In genomic region chr2:156436477-156437085, GRCh38 we compare ENCODE assay signal across 8 cellular contexts. TPM values are rescaled to one million over a fixed set of nuclear protein-coding genes. Genes with fewer than 3 reads are reported as not detected.
DNase-seq lines count a peak whose midpoint lies in the region; ATAC-seq and TF ChIP-seq lines count a peak whose summit lies in the region.

No MANE protein-coding gene starts in this region.

- H3K4me3 Mint-ChIP-seq in activated naive CD4-positive, alpha-beta T cell treated with anti-CD3 and anti-CD28 coated beads, Interleukin-2, amount 50 U/mL, for 24 hours, result peak overlapping the region; percentile 99

- no peaks in the 10 kb centered on the region for H3K36me3 ChIP-seq in left ventricle myocardium inferior

- H3K4me3 ChIP-seq in left ventricle myocardium inferior, result peak overlapping the region; percentile 86

- intact Hi-C loops in left ventricle myocardium inferior (cut with micrococcal nuclease), result no loop called here

- peak; percentile 20 for DNase-seq in NOMO-1 treated with DMSO at 0.1 percent for 48 hours (lab: John Stamatoyannopoulos, UW; ENCODE audit: unreplicated experiment)
- DNase-seq in NOMO-1 treated with dmso at 0.1 percent for 144 hours (lab: John Stamatoyannopoulos, UW; ENCODE audit: unreplicated experiment), result no peak
- DNase-seq in NCI-H1694 (lab: John Stamatoyannopoulos, UW), result peak; percentile 16
- no peak for DNase-seq in left ventricle myocardium inferior
- peak; percentile 28 for DNase-seq in putamen (ENCODE audit: low spot score)
- DNase-seq in retina, result no peak

- H3K36me3 Mint-ChIP-seq in activated naive CD4-positive, alpha-beta T cell treated with anti-CD3 and anti-CD28 coated beads, Interleukin-2, amount 50 U/mL, for 24 hours, result no peaks in the 10 kb centered on the region

- no peaks in the 10 kb centered on the region for H3K9me3 Mint-ChIP-seq in activated naive CD4-positive, alpha-beta T cell treated with anti-CD3 and anti-CD28 coated beads, Interleukin-2, amount 50 U/mL, for 24 hours

- no peak for TF ChIP-seq CTCF in left ventricle myocardium inferior (IDR thresholded peaks at IDR 0.05; ENCODE audit: borderline replicate concordance)

- no peaks in the 10 kb centered on the region for H3K27me3 ChIP-seq in left ventricle myocardium inferior (ENCODE audit: low read depth)

- peak overlapping the region; percentile 100 for H3K27ac ChIP-seq in left ventricle myocardium inferior (replicated peaks)

- H3K4me1 Mint-ChIP-seq in activated naive CD4-positive, alpha-beta T cell treated with anti-CD3 and anti-CD28 coated beads, Interleukin-2, amount 50 U/mL, for 24 hours, result peaks cover 38% of the 10 kb centered on the region

- ATAC-seq in HG02588 (IDR thresholded peaks at IDR 0.05; ENCODE audit: unreplicated experiment), result peak; percentile 53

- peaks cover 37% of the 10 kb centered on the region for H3K4me1 ChIP-seq in left ventricle myocardium inferior

- no peaks in the 10 kb centered on the region for H3K9me3 ChIP-seq in left ventricle myocardium inferior (replicated peaks)

- H3K27me3 Mint-ChIP-seq in activated naive CD4-positive, alpha-beta T cell treated with anti-CD3 and anti-CD28 coated beads, Interleukin-2, amount 50 U/mL, for 24 hours, result no peaks in the 10 kb centered on the region

- H3K27ac Mint-ChIP-seq in activated naive CD4-positive, alpha-beta T cell treated with anti-CD3 and anti-CD28 coated beads, Interleukin-2, amount 50 U/mL, for 24 hours, result peak overlapping the region; percentile 100

RNA-seq across cellular contexts. Expression of gene GPD2, which starts 0.4 kb away (rescaled TPM):
- total RNA-seq in left ventricle myocardium inferior, result 14.4 TPM

Comparison
In these comparisons a context has a peak if more than half of its experiments do, and no peak if none do; other contexts are left out.
1. DNase-seq: peak in NOMO-1 treated with DMSO at 0.1 percent for 48 hours (single experiment), NCI-H1694 (single experiment) and putamen (single experiment); none in NOMO-1 treated with dmso at 0.1 percent for 144 hours (single experiment), left ventricle myocardium inferior (single experiment) and retina (single experiment).